In the genomic region with DNA sequence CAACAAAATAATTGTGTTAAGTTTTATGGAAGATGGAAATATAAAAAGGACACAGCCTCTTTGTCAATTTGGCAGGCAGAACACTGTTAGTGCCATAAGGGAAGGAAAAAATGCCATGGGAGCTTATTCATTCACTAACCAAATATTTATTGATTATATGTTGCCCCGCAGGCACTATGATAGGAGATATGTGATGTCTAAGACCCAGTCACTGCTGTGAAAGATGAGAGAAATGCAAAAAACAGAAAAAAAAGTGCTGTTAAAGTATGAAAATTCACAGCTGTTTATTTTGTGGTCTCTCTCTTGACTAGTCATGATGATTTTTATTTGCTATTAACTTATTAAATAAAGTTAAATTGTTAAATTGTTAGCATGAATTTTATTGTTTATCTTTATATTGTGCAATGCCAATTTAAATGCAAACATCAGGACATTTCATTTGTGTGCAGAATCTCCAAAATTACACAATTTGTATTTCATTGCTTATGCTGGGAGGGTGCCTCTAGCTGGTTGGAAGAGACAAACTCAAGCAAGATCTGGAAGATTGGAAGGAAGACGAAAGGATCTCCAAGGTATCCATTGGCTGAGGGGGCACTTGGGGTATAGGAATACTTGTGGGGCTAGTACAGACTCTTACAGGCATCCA, we compare ENCODE assay signal across 2 cellular contexts.
A peak's percentile ranks its signal among the peaks of the same experiment; 100 is the strongest.
TF ChIP-seq lines count a peak whose summit lies in the region.

No MANE protein-coding gene starts in this region.

TF ChIP-seq in liver, 16 proteins besides CTCF, POLR2A, EP300 and RAD21:
- TF ChIP-seq, protein P1, sequence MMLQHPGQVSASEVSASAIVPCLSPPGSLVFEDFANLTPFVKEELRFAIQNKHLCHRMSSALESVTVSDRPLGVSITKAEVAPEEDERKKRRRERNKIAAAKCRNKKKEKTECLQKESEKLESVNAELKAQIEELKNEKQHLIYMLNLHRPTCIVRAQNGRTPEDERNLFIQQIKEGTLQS (IDR thresholded peaks at IDR 0.05) = no peak
- TF ChIP-seq, protein P2, sequence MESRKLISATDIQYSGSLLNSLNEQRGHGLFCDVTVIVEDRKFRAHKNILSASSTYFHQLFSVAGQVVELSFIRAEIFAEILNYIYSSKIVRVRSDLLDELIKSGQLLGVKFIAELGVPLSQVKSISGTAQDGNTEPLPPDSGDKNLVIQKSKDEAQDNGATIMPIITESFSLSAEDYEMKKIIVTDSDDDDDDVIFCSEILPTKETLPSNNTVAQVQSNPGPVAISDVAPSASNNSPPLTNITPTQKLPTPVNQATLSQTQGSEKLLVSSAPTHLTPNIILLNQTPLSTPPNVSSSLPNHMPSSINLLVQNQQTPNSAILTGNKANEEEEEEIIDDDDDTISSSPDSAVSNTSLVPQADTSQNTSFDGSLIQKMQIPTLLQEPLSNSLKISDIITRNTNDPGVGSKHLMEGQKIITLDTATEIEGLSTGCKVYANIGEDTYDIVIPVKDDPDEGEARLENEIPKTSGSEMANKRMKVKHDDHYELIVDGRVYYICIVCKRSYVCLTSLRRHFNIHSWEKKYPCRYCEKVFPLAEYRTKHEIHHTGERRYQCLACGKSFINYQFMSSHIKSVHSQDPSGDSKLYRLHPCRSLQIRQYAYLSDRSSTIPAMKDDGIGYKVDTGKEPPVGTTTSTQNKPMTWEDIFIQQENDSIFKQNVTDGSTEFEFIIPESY (IDR thresholded peaks at IDR 0.05) = peak; percentile 21
- TF ChIP-seq HNF4A (conservative IDR thresholded peaks at IDR 0.05) (peak in 1 of 2 donors; percentile 31), YY1 (IDR thresholded peaks at IDR 0.05) (no peak), HNF4G (IDR thresholded peaks at IDR 0.05) (no peak), TAF1 (conservative IDR thresholded peaks at IDR 0.05) (no peak), NR2F2 (IDR thresholded peaks at IDR 0.05) (no peak), FOXA2 (IDR thresholded peaks at IDR 0.05) (no peak), SP1 (IDR thresholded peaks at IDR 0.05) (no peak), EGR1 (IDR thresholded peaks at IDR 0.05; ENCODE audit: low read depth in 2 of 2) (no peak), GABPA (IDR thresholded peaks at IDR 0.05 in 1 of 2, conservative IDR thresholded peaks at IDR 0.05 in 1 of 2) (no peak), RXRA (IDR thresholded peaks at IDR 0.05) (peak in 1 of 2 donors; percentile 28)
- TF ChIP-seq, protein P3, sequence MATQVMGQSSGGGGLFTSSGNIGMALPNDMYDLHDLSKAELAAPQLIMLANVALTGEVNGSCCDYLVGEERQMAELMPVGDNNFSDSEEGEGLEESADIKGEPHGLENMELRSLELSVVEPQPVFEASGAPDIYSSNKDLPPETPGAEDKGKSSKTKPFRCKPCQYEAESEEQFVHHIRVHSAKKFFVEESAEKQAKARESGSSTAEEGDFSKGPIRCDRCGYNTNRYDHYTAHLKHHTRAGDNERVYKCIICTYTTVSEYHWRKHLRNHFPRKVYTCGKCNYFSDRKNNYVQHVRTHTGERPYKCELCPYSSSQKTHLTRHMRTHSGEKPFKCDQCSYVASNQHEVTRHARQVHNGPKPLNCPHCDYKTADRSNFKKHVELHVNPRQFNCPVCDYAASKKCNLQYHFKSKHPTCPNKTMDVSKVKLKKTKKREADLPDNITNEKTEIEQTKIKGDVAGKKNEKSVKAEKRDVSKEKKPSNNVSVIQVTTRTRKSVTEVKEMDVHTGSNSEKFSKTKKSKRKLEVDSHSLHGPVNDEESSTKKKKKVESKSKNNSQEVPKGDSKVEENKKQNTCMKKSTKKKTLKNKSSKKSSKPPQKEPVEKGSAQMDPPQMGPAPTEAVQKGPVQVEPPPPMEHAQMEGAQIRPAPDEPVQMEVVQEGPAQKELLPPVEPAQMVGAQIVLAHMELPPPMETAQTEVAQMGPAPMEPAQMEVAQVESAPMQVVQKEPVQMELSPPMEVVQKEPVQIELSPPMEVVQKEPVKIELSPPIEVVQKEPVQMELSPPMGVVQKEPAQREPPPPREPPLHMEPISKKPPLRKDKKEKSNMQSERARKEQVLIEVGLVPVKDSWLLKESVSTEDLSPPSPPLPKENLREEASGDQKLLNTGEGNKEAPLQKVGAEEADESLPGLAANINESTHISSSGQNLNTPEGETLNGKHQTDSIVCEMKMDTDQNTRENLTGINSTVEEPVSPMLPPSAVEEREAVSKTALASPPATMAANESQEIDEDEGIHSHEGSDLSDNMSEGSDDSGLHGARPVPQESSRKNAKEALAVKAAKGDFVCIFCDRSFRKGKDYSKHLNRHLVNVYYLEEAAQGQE (IDR thresholded peaks at IDR 0.05) = no peak
- TF ChIP-seq, protein P4, sequence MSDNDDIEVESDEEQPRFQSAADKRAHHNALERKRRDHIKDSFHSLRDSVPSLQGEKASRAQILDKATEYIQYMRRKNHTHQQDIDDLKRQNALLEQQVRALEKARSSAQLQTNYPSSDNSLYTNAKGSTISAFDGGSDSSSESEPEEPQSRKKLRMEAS (IDR thresholded peaks at IDR 0.05) = no peak

TF ChIP-seq in HepG2, 621 proteins besides CTCF, POLR2A, EP300 and RAD21:
- TF ChIP-seq, protein P5, sequence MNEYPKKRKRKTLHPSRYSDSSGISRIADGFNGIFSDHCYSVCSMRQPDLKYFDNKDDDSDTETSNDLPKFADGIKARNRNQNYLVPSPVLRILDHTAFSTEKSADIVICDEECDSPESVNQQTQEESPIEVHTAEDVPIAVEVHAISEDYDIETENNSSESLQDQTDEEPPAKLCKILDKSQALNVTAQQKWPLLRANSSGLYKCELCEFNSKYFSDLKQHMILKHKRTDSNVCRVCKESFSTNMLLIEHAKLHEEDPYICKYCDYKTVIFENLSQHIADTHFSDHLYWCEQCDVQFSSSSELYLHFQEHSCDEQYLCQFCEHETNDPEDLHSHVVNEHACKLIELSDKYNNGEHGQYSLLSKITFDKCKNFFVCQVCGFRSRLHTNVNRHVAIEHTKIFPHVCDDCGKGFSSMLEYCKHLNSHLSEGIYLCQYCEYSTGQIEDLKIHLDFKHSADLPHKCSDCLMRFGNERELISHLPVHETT (CRISPR knock-in tag; conservative IDR thresholded peaks at IDR 0.05) = no peak
- TF ChIP-seq MXD4 (CRISPR knock-in tag; IDR thresholded peaks at IDR 0.05) (no peak), MTF2 (CRISPR knock-in tag; IDR thresholded peaks at IDR 0.05; ENCODE audit: borderline replicate concordance) (no peak), ZNF772 (CRISPR knock-in tag; IDR thresholded peaks at IDR 0.05) (no peak), ZNF124 (CRISPR knock-in tag; IDR thresholded peaks at IDR 0.05) (no peak), KLF13 (CRISPR knock-in tag; IDR thresholded peaks at IDR 0.05) (no peak)
- TF ChIP-seq, protein P6, sequence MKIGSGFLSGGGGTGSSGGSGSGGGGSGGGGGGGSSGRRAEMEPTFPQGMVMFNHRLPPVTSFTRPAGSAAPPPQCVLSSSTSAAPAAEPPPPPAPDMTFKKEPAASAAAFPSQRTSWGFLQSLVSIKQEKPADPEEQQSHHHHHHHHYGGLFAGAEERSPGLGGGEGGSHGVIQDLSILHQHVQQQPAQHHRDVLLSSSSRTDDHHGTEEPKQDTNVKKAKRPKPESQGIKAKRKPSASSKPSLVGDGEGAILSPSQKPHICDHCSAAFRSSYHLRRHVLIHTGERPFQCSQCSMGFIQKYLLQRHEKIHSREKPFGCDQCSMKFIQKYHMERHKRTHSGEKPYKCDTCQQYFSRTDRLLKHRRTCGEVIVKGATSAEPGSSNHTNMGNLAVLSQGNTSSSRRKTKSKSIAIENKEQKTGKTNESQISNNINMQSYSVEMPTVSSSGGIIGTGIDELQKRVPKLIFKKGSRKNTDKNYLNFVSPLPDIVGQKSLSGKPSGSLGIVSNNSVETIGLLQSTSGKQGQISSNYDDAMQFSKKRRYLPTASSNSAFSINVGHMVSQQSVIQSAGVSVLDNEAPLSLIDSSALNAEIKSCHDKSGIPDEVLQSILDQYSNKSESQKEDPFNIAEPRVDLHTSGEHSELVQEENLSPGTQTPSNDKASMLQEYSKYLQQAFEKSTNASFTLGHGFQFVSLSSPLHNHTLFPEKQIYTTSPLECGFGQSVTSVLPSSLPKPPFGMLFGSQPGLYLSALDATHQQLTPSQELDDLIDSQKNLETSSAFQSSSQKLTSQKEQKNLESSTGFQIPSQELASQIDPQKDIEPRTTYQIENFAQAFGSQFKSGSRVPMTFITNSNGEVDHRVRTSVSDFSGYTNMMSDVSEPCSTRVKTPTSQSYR (CRISPR knock-in tag; IDR thresholded peaks at IDR 0.05; ENCODE audit: borderline replicate concordance) = no peak
- TF ChIP-seq, protein P7, sequence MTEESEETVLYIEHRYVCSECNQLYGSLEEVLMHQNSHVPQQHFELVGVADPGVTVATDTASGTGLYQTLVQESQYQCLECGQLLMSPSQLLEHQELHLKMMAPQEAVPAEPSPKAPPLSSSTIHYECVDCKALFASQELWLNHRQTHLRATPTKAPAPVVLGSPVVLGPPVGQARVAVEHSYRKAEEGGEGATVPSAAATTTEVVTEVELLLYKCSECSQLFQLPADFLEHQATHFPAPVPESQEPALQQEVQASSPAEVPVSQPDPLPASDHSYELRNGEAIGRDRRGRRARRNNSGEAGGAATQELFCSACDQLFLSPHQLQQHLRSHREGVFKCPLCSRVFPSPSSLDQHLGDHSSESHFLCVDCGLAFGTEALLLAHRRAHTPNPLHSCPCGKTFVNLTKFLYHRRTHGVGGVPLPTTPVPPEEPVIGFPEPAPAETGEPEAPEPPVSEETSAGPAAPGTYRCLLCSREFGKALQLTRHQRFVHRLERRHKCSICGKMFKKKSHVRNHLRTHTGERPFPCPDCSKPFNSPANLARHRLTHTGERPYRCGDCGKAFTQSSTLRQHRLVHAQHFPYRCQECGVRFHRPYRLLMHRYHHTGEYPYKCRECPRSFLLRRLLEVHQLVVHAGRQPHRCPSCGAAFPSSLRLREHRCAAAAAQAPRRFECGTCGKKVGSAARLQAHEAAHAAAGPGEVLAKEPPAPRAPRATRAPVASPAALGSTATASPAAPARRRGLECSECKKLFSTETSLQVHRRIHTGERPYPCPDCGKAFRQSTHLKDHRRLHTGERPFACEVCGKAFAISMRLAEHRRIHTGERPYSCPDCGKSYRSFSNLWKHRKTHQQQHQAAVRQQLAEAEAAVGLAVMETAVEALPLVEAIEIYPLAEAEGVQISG (CRISPR knock-in tag; IDR thresholded peaks at IDR 0.05) = no peak
- TF ChIP-seq, protein P8, sequence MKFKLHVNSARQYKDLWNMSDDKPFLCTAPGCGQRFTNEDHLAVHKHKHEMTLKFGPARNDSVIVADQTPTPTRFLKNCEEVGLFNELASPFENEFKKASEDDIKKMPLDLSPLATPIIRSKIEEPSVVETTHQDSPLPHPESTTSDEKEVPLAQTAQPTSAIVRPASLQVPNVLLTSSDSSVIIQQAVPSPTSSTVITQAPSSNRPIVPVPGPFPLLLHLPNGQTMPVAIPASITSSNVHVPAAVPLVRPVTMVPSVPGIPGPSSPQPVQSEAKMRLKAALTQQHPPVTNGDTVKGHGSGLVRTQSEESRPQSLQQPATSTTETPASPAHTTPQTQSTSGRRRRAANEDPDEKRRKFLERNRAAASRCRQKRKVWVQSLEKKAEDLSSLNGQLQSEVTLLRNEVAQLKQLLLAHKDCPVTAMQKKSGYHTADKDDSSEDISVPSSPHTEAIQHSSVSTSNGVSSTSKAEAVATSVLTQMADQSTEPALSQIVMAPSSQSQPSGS (CRISPR knock-in tag; IDR thresholded peaks at IDR 0.05) = no peak
TF ChIP-seq in HepG2: peak in this region for 0.
